In the genomic region with DNA sequence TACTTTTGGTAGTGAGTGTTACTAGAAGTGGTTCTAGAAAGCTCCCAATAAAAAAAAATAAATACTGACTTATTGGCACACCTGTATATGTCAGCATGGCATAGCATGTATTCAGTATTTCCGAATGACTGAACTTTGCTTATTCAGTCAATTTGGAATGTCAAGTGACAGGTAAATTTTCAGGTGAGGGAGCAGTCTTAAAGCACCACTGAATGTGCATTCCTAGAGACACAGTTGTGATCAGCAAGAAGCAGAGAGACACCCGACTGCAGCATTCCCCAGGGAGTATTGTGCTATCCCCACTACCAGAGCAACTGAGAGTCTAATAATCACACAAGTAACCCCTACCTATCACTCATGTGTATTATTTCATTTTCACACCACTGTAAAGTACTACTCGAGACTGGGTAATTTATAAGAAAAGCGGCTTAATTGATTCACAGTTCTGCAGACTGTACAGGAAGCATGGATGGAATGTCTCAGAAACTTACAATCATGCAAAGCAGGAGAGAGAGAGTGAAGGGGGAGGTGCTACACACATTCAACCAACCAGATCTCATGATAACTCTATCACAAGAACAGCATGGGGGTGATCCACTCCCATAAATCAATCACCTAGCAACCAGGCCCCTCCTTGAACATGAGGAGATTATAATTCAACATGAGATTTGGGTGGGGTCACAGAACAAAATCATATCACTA, we compare ENCODE assay signal across 22 cellular contexts.
DNase-seq lines count a peak whose midpoint lies in the region; ATAC-seq, FAIRE-seq and TF ChIP-seq lines count a peak whose summit lies in the region.
"Had no signal": no experiment of that assay in that cellular context is flagged by ENCODE, and none has a peak within 500 bp of the region (broad histone marks: within the 10 kb centered on the region; RNA-seq: fewer than 3 reads in every experiment).

No MANE protein-coding gene starts in this region.

- no peaks in the 10 kb centered on the region for H3K9me1 ChIP-seq in K562 (ENCODE audit: control insufficient read depth, insufficient read depth, low read length)

- in situ Hi-C loops in K562 (cut with MboI), result no loop called here

- H2BK15ac ChIP-seq in mesendoderm (replicated peaks; ENCODE audit: low read depth), result no peak overlapping the region

- no peak overlapping the region for H2BK5ac ChIP-seq in mesendoderm (ENCODE audit: low read length)

- no peak overlapping the region for H3K4me3 ChIP-seq in A673 (ENCODE audit: low read depth, low read length, poor library complexity, severe bottlenecking)
- H3K4me3 ChIP-seq in GM23338, result no peak overlapping the region
- no peak overlapping the region for H3K4me3 ChIP-seq in K562
- H3K4me3 ChIP-seq in mesendoderm (ENCODE audit: low read length), result no peak overlapping the region
- H3K4me3 ChIP-seq: HAP-1 had no signal

- H3K79me2 ChIP-seq in GM23338 (replicated peaks; ENCODE audit: insufficient read depth), result no peaks in the 10 kb centered on the region
- H3K79me2 ChIP-seq in K562 (ENCODE audit: control insufficient read depth, insufficient read depth, low read length), result no peaks in the 10 kb centered on the region
- no peaks in the 10 kb centered on the region for H3K79me2 ChIP-seq in mesendoderm (ENCODE audit: control insufficient read depth, insufficient read depth, low read length)

- no peak overlapping the region for H3K23ac ChIP-seq in mesendoderm (ENCODE audit: low read length)

- H3K27me3 Mint-ChIP-seq in GM23338 (ENCODE audit: insufficient read depth, low read depth, poor library complexity), result peaks cover 2% of the 10 kb centered on the region
- H3K27me3 Mint-ChIP-seq: CD4-positive, alpha-beta memory T cell had no signal

- peaks cover 13% of the 10 kb centered on the region for H3K9me2 ChIP-seq in GM23338 (ENCODE audit: insufficient read depth)

- H3K18ac ChIP-seq in mesendoderm (ENCODE audit: low read length), result no peak overlapping the region

- ATAC-seq in GM23338, result no peak
- no peak for ATAC-seq in K562
- ATAC-seq in Right ventricle myocardium superior (ENCODE audit: poor library complexity), result no peak
- no peak for ATAC-seq in HG02610 (IDR thresholded peaks at IDR 0.05; ENCODE audit: unreplicated experiment)
- ATAC-seq: HepG2 had no signal

- H3K4ac ChIP-seq in mesendoderm (ENCODE audit: low read depth, low read length), result no peak overlapping the region

- H3K4me2 ChIP-seq in GM23338 (no peak overlapping the region), K562 (ENCODE audit: insufficient read depth, low read length) (no peak overlapping the region), mesendoderm (ENCODE audit: low read length) (no peak overlapping the region)

- WGBS in K562 (ENCODE audit: insufficient coverage, low coverage, missing lambda C conversion rate), result 2% methylated on average over 4 of the region's 4 CpGs
- WGBS in mesendoderm (ENCODE audit: extremely low coverage, insufficient coverage, low lambda C conversion rate), result no CpG with 5 or more reads among the region's 4 CpGs

- peak overlapping the region; percentile 58; the same call in 1 of the 2 replicates for H3K27ac Mint-ChIP-seq in GM23338
- H3K27ac Mint-ChIP-seq: CD4-positive, alpha-beta memory T cell had no signal

- POLR2A ChIA-PET in A673 (lab: Charles Lee; ENCODE audit: low non-redundant PET), result no interaction called here
- POLR2A ChIA-PET in K562 (lab: Yijun Ruan, JAX), result interaction anchor here (0.6 kb wide), 1 partner anchor 1221 kb away, joined by 3 read pairs; no protein-coding TSS in a partner anchor

- intact Hi-C loops in A673 (cut with micrococcal nuclease; ENCODE audit: unreplicated experiment), result no loop called here
- intact Hi-C loops in K562 (cut with micrococcal nuclease), result no loop called here
- intact Hi-C loops in Right ventricle myocardium superior (cut with DNase I), result no loop called here

- TF ChIP-seq CTCF in A673 (conservative IDR thresholded peaks at IDR 0.05; ENCODE audit: low read depth, low read length) (no peak), GM23338 (conservative IDR thresholded peaks at IDR 0.05; ENCODE audit: low read depth in 2 of 2) (no peak), K562 (IDR thresholded peaks at IDR 0.05 in 2 of 3, conservative IDR thresholded peaks at IDR 0.05 in 1 of 3; ENCODE audit: insufficient read depth in 2 of 3, low read depth in 1 of 3, low read length in 3 of 3) (no peak)

- no peaks in the 10 kb centered on the region for H4K20me1 ChIP-seq in GM23338 (replicated peaks; ENCODE audit: insufficient read depth)
- H4K20me1 ChIP-seq in K562 (replicated peaks; ENCODE audit: control insufficient read depth, insufficient read depth, low read length), result no peaks in the 10 kb centered on the region

- peaks cover 9% of the 10 kb centered on the region; the same call in 2 of the 3 replicates for H3K36me3 Mint-ChIP-seq in GM23338 (ENCODE audit: low read depth)
- H3K36me3 Mint-ChIP-seq: CD4-positive, alpha-beta memory T cell had no signal

- TF ChIP-seq POLR2A in K562 (conservative IDR thresholded peaks at IDR 0.05), result no peak

- H3K9me3 ChIP-seq in A673 (ENCODE audit: low read depth, low read length, poor library complexity, severe bottlenecking) (peaks cover 5% of the 10 kb centered on the region), K562 (replicated peaks; ENCODE audit: control insufficient read depth, insufficient read depth, low read depth, low read length) (no peaks in the 10 kb centered on the region)
- H3K9me3 ChIP-seq: HAP-1 had no signal

- no peak overlapping the region for H4K5ac ChIP-seq in mesendoderm (ENCODE audit: low read length)

- H2AFZ ChIP-seq in GM23338, result no peak overlapping the region
- no peak overlapping the region for H2AFZ ChIP-seq in K562 (ENCODE audit: low read depth, low read length)

- no peak for TF ChIP-seq EP300 in K562 (IDR thresholded peaks at IDR 0.05; ENCODE audit: low read length)

- H2AK5ac ChIP-seq in mesendoderm (ENCODE audit: low read length), result no peak overlapping the region

- H3K4me1 ChIP-seq in A673 (ENCODE audit: insufficient read depth, low read length, poor library complexity, severe bottlenecking) (peaks cover 59% of the 10 kb centered on the region), GM23338 (ENCODE audit: insufficient read depth) (no peaks in the 10 kb centered on the region), K562 (replicated peaks in 1 of 2; ENCODE audit: control insufficient read depth in 2 of 2, insufficient read depth in 2 of 2, low read length in 2 of 2) (no peaks in the 10 kb centered on the region), mesendoderm (ENCODE audit: control insufficient read depth, low read depth, low read length) (no peaks in the 10 kb centered on the region)
- H3K4me1 ChIP-seq: HAP-1 had no signal

- FAIRE-seq in K562 (lab: Jason Lieb, UNC), result no peak
- FAIRE-seq: D721Med, G401.6, GM12892, H1, HepG2, HTR-8/SVneo had no signal

- no TSS peak for BruUV-seq in A673 (replicated peaks; lab: Mats Ljungman, UMichigan)
- BruUV-seq in K562 (replicated peaks; lab: Mats Ljungman, UMichigan), result no TSS peak

- H3K4me1 Mint-ChIP-seq in GM23338, result peaks cover 10% of the 10 kb centered on the region; the same call in 2 of the 3 replicates
- H3K4me1 Mint-ChIP-seq: CD4-positive, alpha-beta memory T cell had no signal

- no peak overlapping the region for H3K9ac ChIP-seq in K562 (ENCODE audit: insufficient read depth in 1 of 2, low read depth in 2 of 2, low read length in 2 of 2)
- H3K9ac ChIP-seq in mesendoderm (ENCODE audit: low read length), result no peak overlapping the region

- H3K9me3 Mint-ChIP-seq in GM23338, result peaks cover 19% of the 10 kb centered on the region

- H4K8ac ChIP-seq in mesendoderm (ENCODE audit: low read depth, low read length), result no peak overlapping the region

- no peak for TF ChIP-seq RAD21 in K562 (CRISPR knock-in tag; conservative IDR thresholded peaks at IDR 0.05 in 1 of 2, IDR thresholded peaks at IDR 0.05 in 1 of 2)

- H3K79me1 ChIP-seq in mesendoderm (ENCODE audit: low read length), result no peaks in the 10 kb centered on the region

- H2BK120ac ChIP-seq in mesendoderm (ENCODE audit: low read depth, low read length), result no peak overlapping the region

- DNase-seq in A673 (ENCODE audit: low spot score), result peak; percentile 53
- DNase-seq in GM23338 (ENCODE audit: low spot score), result no peak
- DNase-seq in K562 (ENCODE audit: extremely low read depth in 1 of 4, low spot score in 3 of 4), result no peak
- peak; percentile 6 for DNase-seq in mesendoderm
- DNase-seq in Right ventricle myocardium superior, result no peak
- no peak for DNase-seq in NCI-H1694 treated with DMSO at 0.1 percent for 48 hours (lab: John Stamatoyannopoulos, UW)
- no peak for DNase-seq in NCI-H524 (lab: John Stamatoyannopoulos, UW)
- DNase-seq: 8988T; ACHN; CD4-positive, alpha-beta memory T cell; DMS153; DMS79 treated with DMSO at 0.1 percent for 48 hours; EL had no signal

- CTCF ChIA-PET in A673 (lab: Charles Lee), result no interaction called here
- CTCF ChIA-PET in K562 (lab: Yijun Ruan, JAX; ENCODE audit: low intra/inter-chr PET ratio), result no interaction called here

- no peaks in the 10 kb centered on the region for H3K27me3 ChIP-seq in A673 (replicated peaks; ENCODE audit: insufficient read depth, low read depth, low read length, poor library complexity)
- H3K27me3 ChIP-seq in GM23338 (ENCODE audit: insufficient read depth), result no peaks in the 10 kb centered on the region
- H3K27me3 ChIP-seq in K562 (ENCODE audit: control insufficient read depth in 2 of 2, insufficient read depth in 2 of 2, low read length in 2 of 2), result no peaks in the 10 kb centered on the region
- H3K27me3 ChIP-seq in mesendoderm (ENCODE audit: insufficient read depth, low read length, poor library complexity), result no peaks in the 10 kb centered on the region

- H3K27ac ChIP-seq in A673 (ENCODE audit: low read depth, low read length, poor library complexity, severe bottlenecking) (peak overlapping the region; percentile 77), GM23338 (ENCODE audit: low read depth) (no peak overlapping the region), K562 (ENCODE audit: extremely low read depth, low read depth, low read length) (no peak overlapping the region), mesendoderm (ENCODE audit: low read depth, low read length) (no peak overlapping the region)
- H3K27ac ChIP-seq: C4-2B had no signal

- H3K4me3 Mint-ChIP-seq in GM23338, result no peak overlapping the region
- H3K4me3 Mint-ChIP-seq: CD4-positive, alpha-beta memory T cell had no signal

- no peaks in the 10 kb centered on the region for H3F3A ChIP-seq in GM23338 (replicated peaks; ENCODE audit: low read depth)

- H3K56ac ChIP-seq in mesendoderm (ENCODE audit: low read length), result no peak overlapping the region

- no peaks in the 10 kb centered on the region for H3K36me3 ChIP-seq in A673 (ENCODE audit: insufficient read depth, low read length, poor library complexity, severe bottlenecking)
- no peaks in the 10 kb centered on the region; the same call in 1 of the 2 replicates for H3K36me3 ChIP-seq in GM23338 (ENCODE audit: insufficient read depth)
- no peaks in the 10 kb centered on the region for H3K36me3 ChIP-seq in K562 (ENCODE audit: control insufficient read depth, insufficient read depth, low read length)
- no peaks in the 10 kb centered on the region for H3K36me3 ChIP-seq in mesendoderm (ENCODE audit: control insufficient read depth, insufficient read depth, low read length)
- H3K36me3 ChIP-seq: HAP-1 had no signal

TF ChIP-seq in GM23338, 12 proteins besides CTCF, POLR2A, EP300 and RAD21 (continues in another document):
- TF ChIP-seq NANOG (IDR thresholded peaks at IDR 0.05; ENCODE audit: borderline replicate concordance), result no peak

TF ChIP-seq in K562, 482 proteins besides CTCF, POLR2A, EP300 and RAD21 (continues in another document):
- TF ChIP-seq MAFG (tag; conservative IDR thresholded peaks at IDR 0.05), result no peak

Comparison
In these comparisons a context has a peak if more than half of its experiments do, and no peak if none do; other contexts are left out.
1. DNase-seq: peak in A673 (single experiment) and mesendoderm (single experiment); none in GM23338 (single experiment), K562 (0 of 4), Right ventricle myocardium superior (single experiment), NCI-H1694 treated with DMSO at 0.1 percent for 48 hours (single experiment) and NCI-H524 (0 of 2).